18 cellular contexts compared by ENCODE assay signal in genomic region chr2:229914182-229914581, GRCh38. TPM values are rescaled to one million over a fixed set of nuclear protein-coding genes. Genes with fewer than 3 reads are reported as not detected.
DNase-seq lines count a peak whose midpoint lies in the region; ATAC-seq and TF ChIP-seq lines count a peak whose summit lies in the region.
"Had no signal": no experiment of that assay in that cellular context is flagged by ENCODE, and none has a peak within 500 bp of the region (broad histone marks: within the 10 kb centered on the region; RNA-seq: fewer than 3 reads in every experiment).

No MANE protein-coding gene starts in this region.

- intact Hi-C loops in sciatic nerve (cut with DNase I) = no loop called here

- peaks cover 97% of the 10 kb centered on the region for H4K20me1 ChIP-seq in SK-N-SH (ENCODE audit: insufficient read depth)

- no peak for ATAC-seq in activated T-cell treated with anti-CD3 and anti-CD28 coated beads, Interleukin-2, amount 50 U/mL, for 72 hours (replicated peaks in 1 of 2)
- ATAC-seq in activated T-cell treated with anti-CD3 and anti-CD28 coated beads, Interleukin-2, amount 50 U/mL, for 4 hours = no peak
- ATAC-seq in sciatic nerve = no peak
- ATAC-seq in GM18858 (IDR thresholded peaks at IDR 0.05; ENCODE audit: unreplicated experiment) = no peak
- ATAC-seq: activated naive CD4-positive, alpha-beta T cell treated with anti-CD3 and anti-CD28 coated beads, Interleukin-2, amount 50 U/mL, for 72 hours; right cardiac atrium had no signal

- POLR2A ChIA-PET in SK-N-SH (lab: Yijun Ruan, JAX) = no interaction called here

- H3K9ac ChIP-seq in SK-N-SH = no peak overlapping the region
- H3K9ac ChIP-seq: KMS-11 had no signal

- H3K36me3 ChIP-seq in neutrophil = peaks cover 6% of the 10 kb centered on the region
- peaks cover 21 to 29% of the 10 kb centered on the region in 2 experiments for H3K36me3 ChIP-seq in SK-N-SH (replicated peaks in 1 of 2; ENCODE audit: control insufficient read depth in 1 of 2, insufficient read depth in 2 of 2, low read length in 1 of 2)
- H3K36me3 ChIP-seq: uterus had no signal

- peaks cover 6 to 19% of the 10 kb centered on the region in 2 donors for H3K36me3 Mint-ChIP-seq in activated T-cell treated with anti-CD3 and anti-CD28 coated beads, Interleukin-2, amount 50 U/mL, for 72 hours (ENCODE audit: insufficient read depth in 2 of 2)
- H3K36me3 Mint-ChIP-seq in activated T-cell treated with anti-CD3 and anti-CD28 coated beads, Interleukin-2, amount 50 U/mL, for 4 hours (ENCODE audit: insufficient read depth) = peaks cover 17% of the 10 kb centered on the region
- H3K36me3 Mint-ChIP-seq in chondrocyte (ENCODE audit: low read depth) = peaks cover 6% of the 10 kb centered on the region

- TF ChIP-seq CTCF in NB4 (IDR thresholded peaks at IDR 0.05; ENCODE audit: low read depth, low read length) = no peak
- no peak for TF ChIP-seq CTCF in chondrocyte (IDR thresholded peaks at IDR 0.05)
- no peak for TF ChIP-seq CTCF in neutrophil (IDR thresholded peaks at IDR 0.05)
- no peak for TF ChIP-seq CTCF in SK-N-SH (IDR thresholded peaks at IDR 0.05)

- H3K27ac Mint-ChIP-seq in activated T-cell treated with anti-CD3 and anti-CD28 coated beads, Interleukin-2, amount 50 U/mL, for 72 hours = peak overlapping the region; percentile 60
- peak overlapping the region; percentile 42 for H3K27ac Mint-ChIP-seq in chondrocyte (ENCODE audit: unreplicated experiment)
- H3K27ac Mint-ChIP-seq: activated CD4-positive, alpha-beta T cell treated with anti-CD3 and anti-CD28 coated beads, Interleukin-2, amount 10 ng/mL, durations not matched to agents 24 days and 14 days had no signal

- DNase-seq in activated T-cell treated with anti-CD3 and anti-CD28 coated beads, Interleukin-2, amount 50 U/mL, for 72 hours = no peak
- no peak for DNase-seq in activated T-cell treated with anti-CD3 and anti-CD28 coated beads, Interleukin-2, amount 50 U/mL, for 4 hours
- DNase-seq in NB4 (ENCODE audit: low read depth) (peak; percentile 71), chondrocyte (ENCODE audit: low spot score) (no peak), sciatic nerve (ENCODE audit: low spot score) (no peak), SK-N-SH (no peak)
- DNase-seq: activated CD4-positive, alpha-beta T cell treated with anti-CD3 and anti-CD28 coated beads, Interleukin-2, amount 10 ng/mL, durations not matched to agents 24 days and 14 days; kidney; NCI-H146; right cardiac atrium; SHP77; T1000; uterus had no signal

- TF ChIP-seq EP300 in SK-N-SH (IDR thresholded peaks at IDR 0.05; ENCODE audit: borderline replicate concordance in 1 of 2, low read depth in 1 of 2, low read length in 1 of 2) = no peak

- H3K27ac ChIP-seq in neutrophil (peak overlapping the region; percentile 77), SK-N-SH (ENCODE audit: low read depth in 2 of 2, low read length in 1 of 2) (no peak overlapping the region)
- H3K27ac ChIP-seq: hepatocyte, KMS-11, uterus had no signal

- H3K4me3 ChIP-seq in NB4 (ENCODE audit: low read depth, low read length) (no peak overlapping the region), neutrophil (ENCODE audit: low read depth in 1 of 2, low read length in 1 of 2) (peak overlapping the region in 1 of 2 experiments; percentile 6), SK-N-SH (ENCODE audit: low read depth in 2 of 2, low read length in 1 of 2) (no peak overlapping the region)
- H3K4me3 ChIP-seq: hepatocyte, uterus had no signal

- no peak for TF ChIP-seq POLR2A in NB4 (IDR thresholded peaks at IDR 0.05; ENCODE audit: extremely low read depth, insufficient read length)

- no peaks in the 10 kb centered on the region for H3K27me3 Mint-ChIP-seq in activated T-cell treated with anti-CD3 and anti-CD28 coated beads, Interleukin-2, amount 50 U/mL, for 72 hours (ENCODE audit: low read depth)
- H3K27me3 Mint-ChIP-seq in activated T-cell treated with anti-CD3 and anti-CD28 coated beads, Interleukin-2, amount 50 U/mL, for 4 hours (ENCODE audit: low read depth) = no peaks in the 10 kb centered on the region
- H3K27me3 Mint-ChIP-seq in chondrocyte (ENCODE audit: low read depth) = no peaks in the 10 kb centered on the region
- H3K27me3 Mint-ChIP-seq: activated CD4-positive, alpha-beta T cell treated with anti-CD3 and anti-CD28 coated beads, Interleukin-2, amount 10 ng/mL, durations not matched to agents 24 days and 14 days had no signal

- peaks cover 2% of the 10 kb centered on the region in 2 donors for H3K9me3 Mint-ChIP-seq in activated T-cell treated with anti-CD3 and anti-CD28 coated beads, Interleukin-2, amount 50 U/mL, for 72 hours
- H3K9me3 Mint-ChIP-seq in activated T-cell treated with anti-CD3 and anti-CD28 coated beads, Interleukin-2, amount 50 U/mL, for 4 hours = no peaks in the 10 kb centered on the region
- H3K9me3 Mint-ChIP-seq in chondrocyte (ENCODE audit: low read depth) = no peaks in the 10 kb centered on the region
- H3K9me3 Mint-ChIP-seq: activated CD4-positive, alpha-beta T cell treated with anti-CD3 and anti-CD28 coated beads, Interleukin-2, amount 10 ng/mL, durations not matched to agents 24 days and 14 days; activated naive CD4-positive, alpha-beta T cell treated with anti-CD3 and anti-CD28 coated beads, Interleukin-2, amount 50 U/mL, for 72 hours had no signal

- peaks cover 7% of the 10 kb centered on the region for H3F3A ChIP-seq in SK-N-SH (replicated peaks; ENCODE audit: insufficient read depth)

- CTCF ChIA-PET in SK-N-SH (lab: Yijun Ruan, JAX) = interaction anchor here (1.8 kb wide), 1 partner anchor 20 kb away, joined by 4 read pairs; no protein-coding TSS in a partner anchor

- TF ChIP-seq RAD21 in SK-N-SH (IDR thresholded peaks at IDR 0.05; ENCODE audit: low read length) = no peak

- no peaks in the 10 kb centered on the region for H3K27me3 ChIP-seq in neutrophil
- no peaks in the 10 kb centered on the region for H3K27me3 ChIP-seq in SK-N-SH (ENCODE audit: insufficient read depth)
- H3K27me3 ChIP-seq: hepatocyte, uterus had no signal

- H2AFZ ChIP-seq in SK-N-SH (ENCODE audit: low read depth) = no peak overlapping the region
- H2AFZ ChIP-seq: hepatocyte had no signal

- H3K9me3 ChIP-seq in neutrophil (no peaks in the 10 kb centered on the region), SK-N-SH (no peaks in the 10 kb centered on the region)
- H3K9me3 ChIP-seq: uterus had no signal

- peaks cover 98% of the 10 kb centered on the region for H3K79me2 ChIP-seq in SK-N-SH (ENCODE audit: insufficient read depth)

- H3K4me1 ChIP-seq in neutrophil (ENCODE audit: control insufficient read depth in 1 of 2, insufficient read depth in 1 of 2, low read depth in 1 of 2, low read length in 1 of 2) = peaks cover 23 to 53% of the 10 kb centered on the region in 2 experiments
- H3K4me1 ChIP-seq in SK-N-SH (ENCODE audit: control insufficient read depth in 1 of 2, insufficient read depth in 2 of 2, low read depth in 1 of 2, low read length in 1 of 2) = no peaks in the 10 kb centered on the region; a peak in 3 of 4 replicates

- WGBS in SK-N-SH (ENCODE audit: low lambda C conversion rate) = 100% methylated on average over 2 of the region's 2 CpGs

- H3K4me1 Mint-ChIP-seq in activated T-cell treated with anti-CD3 and anti-CD28 coated beads, Interleukin-2, amount 50 U/mL, for 72 hours (ENCODE audit: low read depth) = peaks cover 70% of the 10 kb centered on the region
- peaks cover 65% of the 10 kb centered on the region for H3K4me1 Mint-ChIP-seq in activated T-cell treated with anti-CD3 and anti-CD28 coated beads, Interleukin-2, amount 50 U/mL, for 4 hours (ENCODE audit: low read depth)
- peaks cover 45% of the 10 kb centered on the region for H3K4me1 Mint-ChIP-seq in chondrocyte (ENCODE audit: low read depth)

- H3K4me3 Mint-ChIP-seq in activated T-cell treated with anti-CD3 and anti-CD28 coated beads, Interleukin-2, amount 50 U/mL, for 72 hours = no peak overlapping the region
- H3K4me3 Mint-ChIP-seq in activated T-cell treated with anti-CD3 and anti-CD28 coated beads, Interleukin-2, amount 50 U/mL, for 4 hours = no peak overlapping the region
- no peak overlapping the region for H3K4me3 Mint-ChIP-seq in chondrocyte (ENCODE audit: unreplicated experiment)
- H3K4me3 Mint-ChIP-seq: activated CD4-positive, alpha-beta T cell treated with anti-CD3 and anti-CD28 coated beads, Interleukin-2, amount 10 ng/mL, durations not matched to agents 24 days and 14 days had no signal

- H3K4me2 ChIP-seq in SK-N-SH = no peak overlapping the region
- H3K4me2 ChIP-seq: hepatocyte, KMS-11 had no signal

- H3K9me2 ChIP-seq in SK-N-SH = no peaks in the 10 kb centered on the region

TF ChIP-seq in SK-N-SH, 30 proteins besides CTCF, POLR2A, EP300 and RAD21 (continues in another document):
- no peak for TF ChIP-seq NFIC (IDR thresholded peaks at IDR 0.05; ENCODE audit: borderline replicate concordance)
- TF ChIP-seq NRF1 (IDR thresholded peaks at IDR 0.05; ENCODE audit: low read depth, low read length) = no peak
- TF ChIP-seq ELF1 (IDR thresholded peaks at IDR 0.05) = no peak

RNA-seq across cellular contexts. Expression of gene TRIP12, which starts 7.6 kb away (rescaled TPM):
- 100 to 1,000 TPM; 235 to 250 TPM for total RNA-seq in activated T-cell treated with anti-CD3 and anti-CD28 coated beads, Interleukin-2, amount 50 U/mL, for 72 hours
- total RNA-seq in activated T-cell treated with anti-CD3 and anti-CD28 coated beads, Interleukin-2, amount 50 U/mL, for 4 hours = 100 to 1,000 TPM; 211 to 227 (median 221) TPM
- total RNA-seq in chondrocyte = 223 to 281 TPM (median 231 TPM) in 3 replicates
- 235 TPM for total RNA-seq in sciatic nerve
- 30.3 and 47.5 TPM in 2 replicates for polyA plus RNA-seq in SK-N-SH (2012; rRNA removed)
- polyA plus RNA-seq in SK-N-SH (2012; cell fraction: cytosol; rRNA removed) = 33.4 and 36.6 TPM in 2 replicates
- 45.5 and 95.4 TPM in 2 replicates for polyA plus RNA-seq in SK-N-SH (2012; cell fraction: nucleus; rRNA removed)

RNA-seq across cellular contexts. Expression of gene FBXO36, which starts 8.1 kb away (rescaled TPM):
- total RNA-seq in activated T-cell treated with anti-CD3 and anti-CD28 coated beads, Interleukin-2, amount 50 U/mL, for 72 hours = 1 to 10 TPM; 1.7 to 2.1 TPM
- under 1 TPM; 0.76 to 0.84 (median 0.81) TPM for total RNA-seq in activated T-cell treated with anti-CD3 and anti-CD28 coated beads, Interleukin-2, amount 50 U/mL, for 4 hours
- total RNA-seq in chondrocyte (3.0 to 5.9 TPM (median 3.3 TPM) in 3 replicates), sciatic nerve (3.2 TPM)
- 3.9 and 5.7 TPM in 2 replicates for polyA plus RNA-seq in SK-N-SH (2012; rRNA removed)
- 5.2 and 5.5 TPM in 2 replicates for polyA plus RNA-seq in SK-N-SH (2012; cell fraction: cytosol; rRNA removed)
- polyA plus RNA-seq in SK-N-SH (2012; cell fraction: nucleus; rRNA removed) = 2.5 and 4.4 TPM in 2 replicates
